Comparison of ENCODE assay signal across 21 cellular contexts in genomic region chrX:120732879-120733278, GRCh38.
A peak's percentile ranks its signal among the peaks of the same experiment; 100 is the strongest.
DNase-seq lines count a peak whose midpoint lies in the region; ATAC-seq and TF ChIP-seq lines count a peak whose summit lies in the region.
"Had no signal": no experiment of that assay in that cellular context is flagged by ENCODE, and none has a peak within 500 bp of the region (broad histone marks: within the 10 kb centered on the region; RNA-seq: fewer than 3 reads in every experiment).

No MANE protein-coding gene starts in this region.

- peaks cover 50% of the 10 kb centered on the region for H3K4me1 Mint-ChIP-seq in HFFc6 (ENCODE audit: low read depth)
- peaks cover 16% of the 10 kb centered on the region for H3K4me1 Mint-ChIP-seq in chondrocyte (ENCODE audit: low read depth)
- H3K4me1 Mint-ChIP-seq: CD4-positive, CD25-positive, alpha-beta regulatory T cell; CD8-positive, alpha-beta memory T cell had no signal

- H3K36me3 Mint-ChIP-seq in HFFc6 (ENCODE audit: low read depth) (peaks cover 9% of the 10 kb centered on the region; the same call in 1 of the 2 replicates), chondrocyte (ENCODE audit: low read depth) (no peaks in the 10 kb centered on the region)
- H3K36me3 Mint-ChIP-seq: CD4-positive, CD25-positive, alpha-beta regulatory T cell; CD8-positive, alpha-beta memory T cell had no signal

- intact Hi-C loops in right cardiac atrium (cut with DNase I) (no loop called here), cardiac septum (cut with DNase I) (no loop called here), posterior vena cava (cut with DNase I) (no loop called here)

- H3K27me3 Mint-ChIP-seq in HFFc6 (ENCODE audit: insufficient read depth) (peaks cover 3% of the 10 kb centered on the region; the same call in 1 of the 2 replicates), chondrocyte (ENCODE audit: low read depth) (no peaks in the 10 kb centered on the region)
- H3K27me3 Mint-ChIP-seq: CD4-positive, CD25-positive, alpha-beta regulatory T cell had no signal

- ATAC-seq in right cardiac atrium (no peak), HG03521 (IDR thresholded peaks at IDR 0.05; ENCODE audit: unreplicated experiment) (no peak), GM18511 (IDR thresholded peaks at IDR 0.05; ENCODE audit: unreplicated experiment) (no peak)
- ATAC-seq: HCT116 had no signal

- H3K4me3 Mint-ChIP-seq in HFFc6 = no peak overlapping the region
- no peak overlapping the region for H3K4me3 Mint-ChIP-seq in chondrocyte (ENCODE audit: unreplicated experiment)
- H3K4me3 Mint-ChIP-seq: CD4-positive, CD25-positive, alpha-beta regulatory T cell; CD8-positive, alpha-beta memory T cell had no signal

- no peaks in the 10 kb centered on the region for H3K4me1 ChIP-seq in right cardiac atrium (ENCODE audit: control insufficient read depth, insufficient read depth, low read length)
- H3K4me1 ChIP-seq: BE2C had no signal

- no peak overlapping the region for H3K4me3 ChIP-seq in right cardiac atrium (ENCODE audit: low read length)

- H3K27ac ChIP-seq in right cardiac atrium (ENCODE audit: low read length) = no peak overlapping the region

- no peaks in the 10 kb centered on the region for H3K27me3 ChIP-seq in right cardiac atrium (ENCODE audit: control insufficient read depth, insufficient read depth)
- H3K27me3 ChIP-seq: BE2C had no signal

- TF ChIP-seq CTCF in HFFc6 (IDR thresholded peaks at IDR 0.05) (no peak), chondrocyte (IDR thresholded peaks at IDR 0.05) (no peak)

- H3K9me3 Mint-ChIP-seq in HFFc6 (peaks cover 5% of the 10 kb centered on the region; the same call in 1 of the 2 replicates), chondrocyte (ENCODE audit: low read depth) (peaks cover 19% of the 10 kb centered on the region)

- H3K27ac Mint-ChIP-seq in HFFc6 = peak overlapping the region; percentile 77
- H3K27ac Mint-ChIP-seq in chondrocyte (ENCODE audit: unreplicated experiment) = no peak overlapping the region
- H3K27ac Mint-ChIP-seq: CD4-positive, CD25-positive, alpha-beta regulatory T cell; CD8-positive, alpha-beta memory T cell had no signal

- WGBS in right cardiac atrium = 95% methylated on average over 33 of the region's 33 CpGs

- H3K9me3 ChIP-seq in right cardiac atrium (ENCODE audit: control insufficient read depth, low read length) = no peaks in the 10 kb centered on the region
- H3K9me3 ChIP-seq: BE2C had no signal

- DNase-seq in right cardiac atrium = peak in 2 of 3 donors; percentile 30 to 53
- no peak for DNase-seq in cardiac septum (ENCODE audit: low spot score)
- DNase-seq in HFFc6 = no peak
- DNase-seq in chondrocyte (ENCODE audit: low spot score) = peak; percentile 84
- peak; percentile 78 for DNase-seq in posterior vena cava (ENCODE audit: low spot score)
- DNase-seq in amygdala (lab: John Stamatoyannopoulos, UW) = no peak
- DNase-seq: ACHN; BE2C; C1 segment of cervical spinal cord; CD4-positive, CD25-positive, alpha-beta regulatory T cell; CD8-positive, alpha-beta memory T cell; COR-L47; DMS 273 treated with DMSO at 0.1 percent for 48 hours; DMS53; DND-41; EL; GOT3; H7 had no signal

Comparison
In these comparisons a context has a peak if more than half of its experiments do, and no peak if none do; other contexts are left out.
1. DNase-seq: peak in right cardiac atrium (2 of 3), chondrocyte (single experiment) and posterior vena cava (single experiment); none in cardiac septum (single experiment), HFFc6 (single experiment) and amygdala (0 of 56).